27 cellular contexts compared by ENCODE assay signal in genomic region chr11:64681171-64681570, GRCh38.
"Had no signal": no experiment of that assay in that cellular context is flagged by ENCODE, and none has a peak within 500 bp of the region (broad histone marks: within the 10 kb centered on the region; RNA-seq: fewer than 3 reads in every experiment).

No MANE protein-coding gene starts in this region.

- H3K4me3 ChIP-seq: stomach, suprapubic skin, testis, thoracic aorta, thyroid gland, tibial artery, tibial nerve, transverse colon, upper lobe of left lung, upper lobe of right lung, uterus, vagina had no signal

- H3K9me3 ChIP-seq: stomach, suprapubic skin, testis, thoracic aorta, thyroid gland, tibial artery, tibial nerve, transverse colon, upper lobe of left lung, upper lobe of right lung, uterus, vagina had no signal

- H3K27me3 ChIP-seq: testis, thyroid gland, tibial artery, upper lobe of left lung, uterus, vagina had no signal

- H3K4me1 ChIP-seq: stomach, testis, thyroid gland, tibial nerve, transverse colon, upper lobe of right lung, uterus, vagina had no signal

- ATAC-seq: stimulated activated effector memory CD8-positive, alpha-beta T cell treated with anti-CD3 and anti-CD28 coated beads, Interleukin-12 subunit alpha, Interleukin-12 subunit beta, amount 100 ng/mL, for 72 hours; stimulated activated memory B cell treated with anti-CD40 and anti-IgM and Interleukin-4, amounts not matched to agents 10 μg/mL and 1 μg/mL and 100 μg/mL, for 72 hours; stimulated activated naive B cell treated with anti-CD40 and anti-IgM and Interleukin-4, amounts not matched to agents 10 μg/mL and 1 μg/mL and 100 μg/mL, for 72 hours; stimulated activated naive CD8-positive, alpha-beta T cell treated with anti-CD3 and anti-CD28 coated beads, Interleukin-15, amount 100 ng/mL, for 72 hours; stimulated activated naive CD8-positive, alpha-beta T cell treated with anti-CD3 and anti-CD28 coated beads, Interleukin-15, Interleukin-2, amounts not matched to agents 100 U/mL and 50 U/mL, for 24 hours; upper lobe of right lung had no signal

- H3K27ac ChIP-seq: stomach, suprapubic skin, testis, thoracic aorta, thyroid gland, tibial artery, tibial nerve, transverse colon, upper lobe of left lung, upper lobe of right lung, uterus, vagina had no signal

- DNase-seq: stimulated activated CD4-positive, alpha-beta T cell treated with anti-CD3 and anti-CD28 coated beads, Interleukin-2, amount 100 ng/mL, for 48 hours; stimulated activated CD4-positive, alpha-beta T cell treated with anti-CD3 and anti-CD28 coated beads, Interleukin-4, amount 100 ng/mL, for 1 hour; stimulated activated CD4-positive, alpha-beta T cell treated with anti-CD3 and anti-CD28 coated beads, Interleukin-4, amount 100 ng/mL, for 24 hours; stimulated activated CD4-positive, alpha-beta T cell treated with anti-CD3 and anti-CD28 coated beads, Interleukin-4, amount 100 ng/mL, for 4 hours; stimulated activated CD8-positive, alpha-beta memory T cell treated with anti-CD3 and anti-CD28 coated beads, Interleukin-4, amount 100 ng/mL, for 48 hours; stimulated activated naive B cell treated with anti-CD40 and anti-IgM and Interleukin-4, amounts not matched to agents 10 μg/mL and 1 μg/mL and 100 μg/mL, for 72 hours; stimulated activated naive CD4-positive, alpha-beta T cell; stimulated activated naive CD4-positive, alpha-beta T cell treated with Interleukin-2 at 50 U/mL for 16 hours; stimulated activated naive CD8-positive, alpha-beta T cell treated with anti-CD3 and anti-CD28 coated beads, Interleukin-15, amount 100 ng/mL, for 72 hours; stimulated activated naive CD8-positive, alpha-beta T cell treated with anti-CD3 and anti-CD28 coated beads, Interleukin-15, Interleukin-2, amounts not matched to agents 100 U/mL and 50 U/mL, for 24 hours; stomach; substantia nigra; testis; thyroid gland; tibial artery; transverse colon; trophoblast cell; upper lobe of left lung; uterus had no signal

- FAIRE-seq: urothelium cell line had no signal

- H3K36me3 ChIP-seq: stomach, suprapubic skin, thoracic aorta, thyroid gland, tibial artery, tibial nerve, transverse colon, upper lobe of left lung, upper lobe of right lung, uterus, vagina had no signal
